8 cellular contexts compared by ENCODE assay signal in genomic region chr14:35229495-35230089, GRCh38.
DNase-seq lines count a peak whose midpoint lies in the region; ATAC-seq, FAIRE-seq and TF ChIP-seq lines count a peak whose summit lies in the region.

No MANE protein-coding gene starts in this region.

- WGBS in SK-N-SH (ENCODE audit: low lambda C conversion rate): 86% methylated on average over 3 of the region's 3 CpGs

- peak; percentile 65 for TF ChIP-seq RAD21 in SK-N-SH (IDR thresholded peaks at IDR 0.05; ENCODE audit: low read length)

- no peaks in the 10 kb centered on the region for H4K20me1 ChIP-seq in SK-N-SH (ENCODE audit: insufficient read depth)

- no peak overlapping the region for H2AFZ ChIP-seq in SK-N-SH (ENCODE audit: low read depth)

- FAIRE-seq in D721Med (lab: Jason Lieb, UNC) (no peak), HTR-8/SVneo (lab: Jason Lieb, UNC) (no peak)

- DNase-seq in D721Med (ENCODE audit: insufficient read length, low spot score) (no peak), HTR-8/SVneo (ENCODE audit: insufficient read length, low spot score) (peak; percentile 23), SK-N-SH (peak; percentile 46), left kidney (ENCODE audit: low read depth, low spot score) (peak; percentile 27), NCI-H446 treated with DMSO at 0.1 percent for 48 hours (lab: John Stamatoyannopoulos, UW) (no peak)

- POLR2A ChIA-PET in SK-N-SH (lab: Yijun Ruan, JAX): no interaction called here

- TF ChIP-seq CTCF in D721Med (IDR thresholded peaks at IDR 0.05; ENCODE audit: insufficient read depth, missing control alignments) (peak; percentile 49), SK-N-SH (IDR thresholded peaks at IDR 0.05) (peak; percentile 55)

- no peaks in the 10 kb centered on the region for H3K9me3 ChIP-seq in SK-N-SH

- no peak overlapping the region for H3K4me2 ChIP-seq in SK-N-SH

- no peaks in the 10 kb centered on the region for H3K4me1 ChIP-seq in SK-N-SH (ENCODE audit: control insufficient read depth in 1 of 2, insufficient read depth in 2 of 2, low read depth in 1 of 2, low read length in 1 of 2)

- TF ChIP-seq EP300 in SK-N-SH (IDR thresholded peaks at IDR 0.05; ENCODE audit: borderline replicate concordance in 1 of 2, low read depth in 1 of 2, low read length in 1 of 2): no peak

- ATAC-seq in HG03460 (IDR thresholded peaks at IDR 0.05; ENCODE audit: unreplicated experiment): no peak
- ATAC-seq in GM21515 (IDR thresholded peaks at IDR 0.05; ENCODE audit: unreplicated experiment): no peak
- no peak for ATAC-seq in GM19467 (IDR thresholded peaks at IDR 0.05; ENCODE audit: unreplicated experiment)

- no peaks in the 10 kb centered on the region for H3F3A ChIP-seq in SK-N-SH (replicated peaks; ENCODE audit: insufficient read depth)

- no peak overlapping the region for H3K27ac ChIP-seq in SK-N-SH (ENCODE audit: low read depth in 2 of 2, low read length in 1 of 2)

- CTCF ChIA-PET in SK-N-SH (lab: Yijun Ruan, JAX): interaction anchor here (0.6 to 5.4 kb wide), 34 partner anchors 9 to 588 kb away, joined by 3 to 53 read pairs (median 4); partner anchors contain the start of gene NFKBIA

- H3K79me2 ChIP-seq in SK-N-SH (ENCODE audit: insufficient read depth): peaks cover 7% of the 10 kb centered on the region; the same call in 1 of the 2 replicates

- H3K4me3 ChIP-seq in SK-N-SH (ENCODE audit: low read depth in 2 of 2, low read length in 1 of 2): no peak overlapping the region

- H3K27me3 ChIP-seq in SK-N-SH (ENCODE audit: insufficient read depth): no peaks in the 10 kb centered on the region

- H3K9me2 ChIP-seq in SK-N-SH: no peaks in the 10 kb centered on the region

- no peaks in the 10 kb centered on the region for H3K36me3 ChIP-seq in SK-N-SH (replicated peaks in 1 of 2; ENCODE audit: control insufficient read depth in 1 of 2, insufficient read depth in 2 of 2, low read length in 1 of 2)

- no peak overlapping the region for H3K9ac ChIP-seq in SK-N-SH

TF ChIP-seq in SK-N-SH, 30 proteins besides CTCF, POLR2A, EP300 and RAD21:
- TF ChIP-seq SMC3 (IDR thresholded peaks at IDR 0.05; ENCODE audit: low read depth, low read length) (peak; percentile 31; the same call in 1 of the 2 replicates), NFIC (IDR thresholded peaks at IDR 0.05; ENCODE audit: borderline replicate concordance) (no peak), FOXM1 (IDR thresholded peaks at IDR 0.05; ENCODE audit: low read depth) (no peak), FOXJ3 (CRISPR knock-in tag; IDR thresholded peaks at IDR 0.05) (no peak)

Comparison
In these comparisons a context has a peak if more than half of its experiments do, and no peak if none do; other contexts are left out.
1. DNase-seq: peak in HTR-8/SVneo (single experiment), SK-N-SH (single experiment) and left kidney (single experiment); none in D721Med (single experiment) and NCI-H446 treated with DMSO at 0.1 percent for 48 hours (single experiment).